ENCODE assay signal across 7 cellular contexts in the genomic region with DNA sequence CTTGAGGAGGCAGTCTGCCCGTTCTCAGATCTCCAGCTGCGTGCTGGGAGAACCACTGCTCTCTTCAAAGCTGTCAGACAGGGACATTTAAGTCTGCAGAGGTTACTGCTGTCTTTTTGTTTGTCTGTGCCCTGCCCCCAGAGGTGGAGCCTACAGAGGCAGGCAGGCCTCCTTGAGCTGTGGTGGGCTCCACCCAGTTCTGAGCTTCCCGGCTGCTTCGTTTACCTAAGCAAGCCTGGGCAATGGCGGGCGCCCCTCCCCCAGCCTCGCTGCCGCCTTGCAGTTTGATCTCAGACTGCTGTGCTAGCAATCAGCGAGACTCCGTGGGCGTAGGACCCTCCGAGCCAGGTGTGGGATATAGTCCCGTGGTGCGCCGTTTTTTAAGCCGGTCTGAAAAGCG. TPM values are rescaled to one million over a fixed set of nuclear protein-coding genes. Genes with fewer than 3 reads are reported as not detected.
A peak's percentile ranks its signal among the peaks of the same experiment; 100 is the strongest.
DNase-seq lines count a peak whose midpoint lies in the region; ATAC-seq and TF ChIP-seq lines count a peak whose summit lies in the region.
"Not testable (repeated sequence)": the region's sequence is repeated elsewhere in the genome, so short reads cannot be mapped to it uniquely, and the experiment has no call there.

No MANE protein-coding gene starts in this region.

- ATAC-seq in GM23338 = not testable (repeated sequence)

- H3K9me3 Mint-ChIP-seq in GM23338 = peaks cover 13% of the 10 kb centered on the region; the same call in 2 of the 3 replicates
- H3K9me3 Mint-ChIP-seq in chondrocyte (ENCODE audit: low read depth); nephron; progenitor cell of endocrine pancreas (ENCODE audit: low read depth); type B pancreatic cell: not testable (repeated sequence)

- peak overlapping the region; percentile 60; the same call in 2 of the 3 replicates for H3K4me3 Mint-ChIP-seq in GM23338
- H3K4me3 Mint-ChIP-seq in chondrocyte (ENCODE audit: unreplicated experiment) = peak overlapping the region; percentile 73
- peak overlapping the region; percentile 78 to 84 (median 83) for H3K4me3 Mint-ChIP-seq in nephron
- peak overlapping the region; percentile 67 for H3K4me3 Mint-ChIP-seq in progenitor cell of endocrine pancreas (ENCODE audit: low read depth)
- peak overlapping the region; percentile 83 for H3K4me3 Mint-ChIP-seq in type B pancreatic cell

- H3K4me3 ChIP-seq in GM23338 = not testable (repeated sequence)

- H4K20me1 ChIP-seq in GM23338 (replicated peaks; ENCODE audit: insufficient read depth) = not testable (repeated sequence)

- H3K4me1 Mint-ChIP-seq in GM23338 = peaks cover 12% of the 10 kb centered on the region
- H3K4me1 Mint-ChIP-seq in chondrocyte (ENCODE audit: low read depth); nephron; progenitor cell of endocrine pancreas (ENCODE audit: low read depth); type B pancreatic cell (ENCODE audit: unreplicated experiment): not testable (repeated sequence)

- H3K4me2 ChIP-seq in GM23338 = not testable (repeated sequence)

- not testable (repeated sequence) for H3K79me2 ChIP-seq in GM23338 (replicated peaks; ENCODE audit: insufficient read depth)

- not testable (repeated sequence) for H3K36me3 ChIP-seq in GM23338 (ENCODE audit: insufficient read depth)

- H3K27ac ChIP-seq in GM23338 (ENCODE audit: low read depth) = not testable (repeated sequence)
- H3K27ac ChIP-seq in VCaP = peak overlapping the region; percentile 66
- H3K27ac ChIP-seq in epithelial cell of prostate = peak overlapping the region; percentile 87

- H3K9me2 ChIP-seq in GM23338 (ENCODE audit: insufficient read depth) = not testable (repeated sequence)

- not testable (repeated sequence) for TF ChIP-seq CTCF in GM23338 (conservative IDR thresholded peaks at IDR 0.05; ENCODE audit: low read depth in 2 of 2); VCaP (conservative IDR thresholded peaks at IDR 0.05); chondrocyte (IDR thresholded peaks at IDR 0.05); nephron (IDR thresholded peaks at IDR 0.05; ENCODE audit: unreplicated experiment in 3 of 3); progenitor cell of endocrine pancreas (IDR thresholded peaks at IDR 0.05; ENCODE audit: unreplicated experiment); type B pancreatic cell (conservative IDR thresholded peaks at IDR 0.05)

- H3F3A ChIP-seq in GM23338 (replicated peaks; ENCODE audit: low read depth) = not testable (repeated sequence)

- not testable (repeated sequence) for H3K27me3 Mint-ChIP-seq in GM23338 (ENCODE audit: insufficient read depth, low read depth, poor library complexity); chondrocyte (ENCODE audit: low read depth); nephron (ENCODE audit: low read depth); progenitor cell of endocrine pancreas; type B pancreatic cell

- not testable (repeated sequence) for DNase-seq in GM23338 (ENCODE audit: low spot score); chondrocyte (ENCODE audit: low spot score); epithelial cell of prostate (ENCODE audit: low read depth, low spot score); progenitor cell of endocrine pancreas (ENCODE audit: low spot score, unreplicated experiment); type B pancreatic cell (ENCODE audit: extremely low spot score, unreplicated experiment)

- H3K27me3 ChIP-seq in GM23338 (ENCODE audit: insufficient read depth) = not testable (repeated sequence)

- H3K4me1 ChIP-seq in GM23338 (ENCODE audit: insufficient read depth) = not testable (repeated sequence)

- not testable (repeated sequence) for H3K36me3 Mint-ChIP-seq in GM23338 (ENCODE audit: low read depth); chondrocyte (ENCODE audit: low read depth); nephron (ENCODE audit: low read depth); progenitor cell of endocrine pancreas (ENCODE audit: insufficient read depth); type B pancreatic cell

- not testable (repeated sequence) for H3K27ac Mint-ChIP-seq in GM23338; chondrocyte (ENCODE audit: unreplicated experiment); nephron; progenitor cell of endocrine pancreas; type B pancreatic cell

- H2AFZ ChIP-seq in GM23338 = not testable (repeated sequence)

TF ChIP-seq in GM23338, 12 proteins besides CTCF, POLR2A, EP300 and RAD21:
- TF ChIP-seq CREB1 (CRISPR knock-in tag; IDR thresholded peaks at IDR 0.05; ENCODE audit: low read depth) = 0 out of 2 replicates have a peak, but pooled peaks have one; percentile 19

RNA-seq across cellular contexts. Expression of a gene that starts 7.3 kb away (rescaled TPM):
- 73.3 and 87.9 TPM in 2 replicates for total RNA-seq in GM23338 (2014; rRNA removed; shearing (Covaris generic))
- polyA plus RNA-seq in GM23338 (2016; fragmentation: Nextera tagmentation; extraction: Ambion mirVana) = 49.9 and 59.3 TPM in 2 replicates
- 53.4 to 65.8 TPM (median 53.8 TPM) in 3 replicates for total RNA-seq in chondrocyte
- total RNA-seq in progenitor cell of endocrine pancreas = 108 and 110 TPM in 2 replicates
- total RNA-seq in type B pancreatic cell (ENCODE audit: low replicate concordance) = 67.0 and 94.9 TPM in 2 replicates

RNA-seq across cellular contexts. Expression of a gene that starts 39.6 kb away (rescaled TPM):
- total RNA-seq in GM23338 (2014; rRNA removed; shearing (Covaris generic)) = 130 and 144 TPM in 2 replicates
- 27.3 and 36.1 TPM in 2 replicates for polyA plus RNA-seq in GM23338 (2016; fragmentation: Nextera tagmentation; extraction: Ambion mirVana)
- total RNA-seq in chondrocyte = 80.6 to 82.3 TPM (median 81.3 TPM) in 3 replicates
- 98.6 and 103 TPM in 2 replicates for total RNA-seq in progenitor cell of endocrine pancreas
- total RNA-seq in type B pancreatic cell (ENCODE audit: low replicate concordance) = 97.2 and 106 TPM in 2 replicates
